ENCODE assay signal across 9 cellular contexts in the genomic region with DNA sequence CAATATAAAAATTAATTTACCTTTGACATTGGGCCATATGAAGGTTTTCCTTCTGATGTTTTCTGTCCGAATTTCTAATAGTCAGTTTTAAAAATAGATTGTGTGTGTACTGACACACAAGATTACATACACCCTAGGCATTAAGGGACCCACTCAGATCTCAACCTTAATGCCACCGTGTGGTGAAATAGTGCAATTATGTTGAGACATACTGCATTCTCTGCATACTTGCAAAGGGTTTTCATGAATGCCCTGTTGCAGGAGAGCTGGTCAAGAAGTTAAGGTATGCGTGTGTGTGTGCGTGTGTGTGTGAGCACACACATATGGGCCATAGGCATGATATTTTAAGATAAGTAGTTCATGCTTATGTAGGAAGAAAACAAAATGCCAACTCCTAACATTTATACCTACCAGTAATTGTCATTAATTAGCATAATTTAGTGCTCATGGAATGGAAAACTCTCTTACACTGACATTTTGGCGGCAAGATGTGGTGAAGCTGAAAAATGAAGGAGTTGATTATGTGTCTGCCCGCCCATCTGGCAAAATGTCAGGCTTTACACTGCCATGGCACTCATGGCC. TPM values are rescaled to one million over a fixed set of nuclear protein-coding genes. Genes with fewer than 3 reads are reported as not detected.
DNase-seq lines count a peak whose midpoint lies in the region; ATAC-seq, FAIRE-seq and TF ChIP-seq lines count a peak whose summit lies in the region.
"Had no signal": no experiment of that assay in that cellular context is flagged by ENCODE, and none has a peak within 500 bp of the region (broad histone marks: within the 10 kb centered on the region; RNA-seq: fewer than 3 reads in every experiment).

No MANE protein-coding gene starts in this region.

- no peak overlapping the region for H3K4me3 Mint-ChIP-seq in nephron progenitor cell
- no peak overlapping the region for H3K4me3 Mint-ChIP-seq in stimulated activated effector memory CD8-positive, alpha-beta T cell treated with anti-CD3 and anti-CD28 coated beads, Interleukin-12 subunit alpha, Interleukin-12 subunit beta, amount 100 ng/mL, for 72 hours

- no peaks in the 10 kb centered on the region for H3F3A ChIP-seq in OCI-LY1 (ENCODE audit: insufficient read depth, low read length)

- CTCF ChIA-PET in HEK293 (lab: Yijun Ruan, JAX) (interaction anchor here (0.5 to 4.3 kb wide), 22 partner anchors 10 to 1933 kb away, joined by 3 to 47 read pairs (median 4); a partner anchor contains a TSS), endothelial cell of umbilical vein (lab: Charles Lee) (interaction anchor here (0.6 to 6.6 kb wide), 25 partner anchors 12 to 1934 kb away, joined by 3 to 173 read pairs (median 4); a partner anchor contains a TSS)

- intact Hi-C loops in endothelial cell of umbilical vein (cut with micrococcal nuclease) = loop anchor here (1.0 to 2.0 kb wide), 2 partner anchors 70 to 179 kb away; no protein-coding TSS in a partner anchor

- no peak overlapping the region for H3K27ac Mint-ChIP-seq in nephron progenitor cell
- H3K27ac Mint-ChIP-seq in stimulated activated effector memory CD8-positive, alpha-beta T cell treated with anti-CD3 and anti-CD28 coated beads, Interleukin-12 subunit alpha, Interleukin-12 subunit beta, amount 100 ng/mL, for 72 hours = no peak overlapping the region

- H3K79me2 ChIP-seq in OCI-LY1 (ENCODE audit: insufficient read depth, low read length) = no peaks in the 10 kb centered on the region
- no peaks in the 10 kb centered on the region for H3K79me2 ChIP-seq in endothelial cell of umbilical vein (ENCODE audit: control insufficient read depth, insufficient read depth, low read length)

- POLR2A ChIA-PET in HEK293 (lab: Yijun Ruan, JAX) = no interaction called here
- POLR2A ChIA-PET in endothelial cell of umbilical vein (lab: Charles Lee) = no interaction called here

- H3K9me3 ChIP-seq in HEK293 (ENCODE audit: control insufficient read depth, insufficient read depth, low read depth, low read length) (no peaks in the 10 kb centered on the region), OCI-LY1 (ENCODE audit: low read length) (no peaks in the 10 kb centered on the region), endothelial cell of umbilical vein (replicated peaks; ENCODE audit: control insufficient read depth, insufficient read depth, low read length) (no peaks in the 10 kb centered on the region)

- no peak for FAIRE-seq in endothelial cell of umbilical vein (lab: Jason Lieb, UNC)

- no peak overlapping the region for H3K27ac ChIP-seq in C4-2B
- no peak overlapping the region for H3K27ac ChIP-seq in HEK293 (ENCODE audit: extremely low read depth, low read depth, low read length)
- H3K27ac ChIP-seq in OCI-LY1 (ENCODE audit: low read depth, low read length, poor library complexity, severe bottlenecking) = no peak overlapping the region
- no peak overlapping the region for H3K27ac ChIP-seq in endothelial cell of umbilical vein (ENCODE audit: insufficient read depth, low read depth, low read length)

- H3K36me3 ChIP-seq in HEK293 (ENCODE audit: control insufficient read depth in 2 of 2, insufficient read depth in 1 of 2, low read length in 2 of 2) (no peaks in the 10 kb centered on the region), OCI-LY1 (ENCODE audit: insufficient read depth, low read length) (no peaks in the 10 kb centered on the region), endothelial cell of umbilical vein (ENCODE audit: control insufficient read depth in 2 of 2, extremely low read depth in 1 of 2, insufficient read depth in 2 of 2, low read length in 2 of 2) (no peaks in the 10 kb centered on the region)

- peak; percentile 75 for TF ChIP-seq CTCF in C4-2B (conservative IDR thresholded peaks at IDR 0.05)
- TF ChIP-seq CTCF in HEK293 (tag by site-specific recombination; IDR thresholded peaks at IDR 0.05) = 0 out of 2 replicates have a peak, but pooled peaks have one; percentile 24
- peak; percentile 47; the same call in 1 of the 2 replicates for TF ChIP-seq CTCF in OCI-LY1 (IDR thresholded peaks at IDR 0.05; ENCODE audit: low read length)
- TF ChIP-seq CTCF in endothelial cell of umbilical vein (IDR thresholded peaks at IDR 0.05; ENCODE audit: extremely low read depth in 1 of 2, insufficient read depth in 1 of 2, low read depth in 1 of 2, low read length in 2 of 2) = peak; percentile 19 to 38
- peak; percentile 58 for TF ChIP-seq CTCF in nephron progenitor cell (IDR thresholded peaks at IDR 0.05)

- H2AFZ ChIP-seq in OCI-LY1 (ENCODE audit: low read length) (no peak overlapping the region), endothelial cell of umbilical vein (ENCODE audit: low read depth, low read length) (no peak overlapping the region)

- no peaks in the 10 kb centered on the region for H3K9me2 ChIP-seq in OCI-LY1 (ENCODE audit: low read depth, low read length)

- H3K36me3 Mint-ChIP-seq in nephron progenitor cell (ENCODE audit: low read depth) = no peaks in the 10 kb centered on the region
- H3K36me3 Mint-ChIP-seq in stimulated activated effector memory CD8-positive, alpha-beta T cell treated with anti-CD3 and anti-CD28 coated beads, Interleukin-12 subunit alpha, Interleukin-12 subunit beta, amount 100 ng/mL, for 72 hours = no peaks in the 10 kb centered on the region

- no peaks in the 10 kb centered on the region for H3K9me3 Mint-ChIP-seq in nephron progenitor cell
- H3K9me3 Mint-ChIP-seq in stimulated activated effector memory CD8-positive, alpha-beta T cell treated with anti-CD3 and anti-CD28 coated beads, Interleukin-12 subunit alpha, Interleukin-12 subunit beta, amount 100 ng/mL, for 72 hours = peaks cover 5% of the 10 kb centered on the region

- ATAC-seq in HG02973 (IDR thresholded peaks at IDR 0.05; ENCODE audit: unreplicated experiment) = no peak
- ATAC-seq in stimulated activated effector memory CD8-positive, alpha-beta T cell treated with anti-CD3 and anti-CD28 coated beads, Interleukin-12 subunit alpha, Interleukin-12 subunit beta, amount 100 ng/mL, for 72 hours = no peak

- H3K4me1 Mint-ChIP-seq in nephron progenitor cell = no peaks in the 10 kb centered on the region
- no peaks in the 10 kb centered on the region for H3K4me1 Mint-ChIP-seq in stimulated activated effector memory CD8-positive, alpha-beta T cell treated with anti-CD3 and anti-CD28 coated beads, Interleukin-12 subunit alpha, Interleukin-12 subunit beta, amount 100 ng/mL, for 72 hours

- no peak overlapping the region for H3K4me3 ChIP-seq in HEK293 (ENCODE audit: low read depth, low read length)
- no peak overlapping the region for H3K4me3 ChIP-seq in OCI-LY1 (ENCODE audit: low read depth, low read length, poor library complexity, severe bottlenecking)
- H3K4me3 ChIP-seq in endothelial cell of umbilical vein (replicated peaks in 1 of 3; ENCODE audit: insufficient read depth in 1 of 3, low read depth in 1 of 3, low read length in 3 of 3) = no peak overlapping the region

- H3K27me3 Mint-ChIP-seq in nephron progenitor cell (ENCODE audit: low read depth, poor library complexity) = no peaks in the 10 kb centered on the region

- DNase-seq in endothelial cell of umbilical vein (ENCODE audit: low read depth, low spot score) = peak; percentile 48
- peak; percentile 35 for DNase-seq in nephron progenitor cell
- DNase-seq in stimulated activated effector memory CD8-positive, alpha-beta T cell treated with anti-CD3 and anti-CD28 coated beads, Interleukin-12 subunit alpha, Interleukin-12 subunit beta, amount 100 ng/mL, for 72 hours (ENCODE audit: low spot score in 2 of 2) = no peak
- no peak for DNase-seq in GOT3 (lab: John Stamatoyannopoulos, UW)

- no peak overlapping the region for H3K9ac ChIP-seq in OCI-LY1 (ENCODE audit: low read length)
- no peak overlapping the region for H3K9ac ChIP-seq in endothelial cell of umbilical vein (replicated peaks; ENCODE audit: extremely low read depth, insufficient read depth, low read length)

- no peak for TF ChIP-seq POLR2A in endothelial cell of umbilical vein (IDR thresholded peaks at IDR 0.05; ENCODE audit: low read depth, low read length)

- H3K4me1 ChIP-seq in HEK293 (ENCODE audit: control insufficient read depth, insufficient read depth, low read length) (no peaks in the 10 kb centered on the region), OCI-LY1 (ENCODE audit: insufficient read depth, low read length, severe bottlenecking) (no peaks in the 10 kb centered on the region), endothelial cell of umbilical vein (ENCODE audit: control insufficient read depth, extremely low read depth, insufficient read depth, low read length) (no peaks in the 10 kb centered on the region)

- no TSS peak for BruUV-seq in endothelial cell of umbilical vein (replicated peaks; lab: Mats Ljungman, UMichigan)

- H3K4me2 ChIP-seq in OCI-LY1 (ENCODE audit: low read length) (no peak overlapping the region), endothelial cell of umbilical vein (ENCODE audit: insufficient read depth, low read length) (no peak overlapping the region)

- dilution Hi-C loops in endothelial cell of umbilical vein (cut with MboI; ENCODE audit: extremely low pct_ligation_motif_present, low sequenced_read_pairs) = no loop called here

- H4K20me1 ChIP-seq in OCI-LY1 (ENCODE audit: insufficient read depth, low read length) (no peaks in the 10 kb centered on the region), endothelial cell of umbilical vein (replicated peaks; ENCODE audit: control insufficient read depth, extremely low read depth, insufficient read depth, low read length) (no peaks in the 10 kb centered on the region)

- H3K9me1 ChIP-seq in endothelial cell of umbilical vein (replicated peaks; ENCODE audit: control insufficient read depth, extremely low read depth, insufficient read depth, low read length) = no peaks in the 10 kb centered on the region

- H3K27me3 ChIP-seq in OCI-LY1 (ENCODE audit: insufficient read depth, low read length) = no peaks in the 10 kb centered on the region
- H3K27me3 ChIP-seq in endothelial cell of umbilical vein (ENCODE audit: control insufficient read depth in 2 of 2, insufficient read depth in 2 of 2, low read length in 2 of 2) = no peaks in the 10 kb centered on the region

TF ChIP-seq in HEK293, 187 proteins besides CTCF, POLR2A, EP300 and RAD21 (continues in another document):
- TF ChIP-seq ZBTB48 (tag by site-specific recombination; IDR thresholded peaks at IDR 0.05) = 0 out of 2 replicates have a peak, but pooled peaks have one; percentile 35

TF ChIP-seq in endothelial cell of umbilical vein, 7 proteins besides CTCF, POLR2A, EP300 and RAD21 (continues in another document):
- TF ChIP-seq POLR2AphosphoS5 (IDR thresholded peaks at IDR 0.05; ENCODE audit: insufficient read depth, low read depth, low read length) (no peak), MYC (IDR thresholded peaks at IDR 0.05; ENCODE audit: low read depth, low read length) (no peak)
- TF ChIP-seq, protein P1, sequence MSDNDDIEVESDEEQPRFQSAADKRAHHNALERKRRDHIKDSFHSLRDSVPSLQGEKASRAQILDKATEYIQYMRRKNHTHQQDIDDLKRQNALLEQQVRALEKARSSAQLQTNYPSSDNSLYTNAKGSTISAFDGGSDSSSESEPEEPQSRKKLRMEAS (IDR thresholded peaks at IDR 0.05; ENCODE audit: insufficient read depth, insufficient read length) = no peak

RNA-seq across cellular contexts. Expression of a gene that starts 58.8 kb away (rescaled TPM):
- not detected in 2 replicates for total RNA-seq in endothelial cell of umbilical vein
- polyA plus RNA-seq in endothelial cell of umbilical vein = not detected in 2 replicates
- not detected in 2 replicates for polyA plus RNA-seq in endothelial cell of umbilical vein (2011; cell fraction: cytosol; rRNA removed)
- polyA plus RNA-seq in endothelial cell of umbilical vein (2011; cell fraction: nucleus; rRNA removed) = not detected in 2 replicates
- not detected in 2 replicates for polyA plus RNA-seq in endothelial cell of umbilical vein (2012)
- polyA minus RNA-seq in endothelial cell of umbilical vein = not detected in 2 replicates
- polyA minus RNA-seq in endothelial cell of umbilical vein (2011; cell fraction: cytosol; rRNA and poly(A)+ RNA removed) = not detected
- not detected in 2 replicates for polyA minus RNA-seq in endothelial cell of umbilical vein (2011; cell fraction: nucleus; rRNA and poly(A)+ RNA removed)
- total RNA-seq: pulmonary artery endothelial cell had no signal

Comparison
In these comparisons a context has a peak if more than half of its experiments do, and no peak if none do; other contexts are left out.
1. CTCF ChIP-seq: peak in every context shown above with its lines; median percentile 75 in C4-2B; 58 in nephron progenitor cell; 47 in OCI-LY1; 28 in endothelial cell of umbilical vein; 24 in HEK293.
2. DNase-seq: peak in endothelial cell of umbilical vein (single experiment) and nephron progenitor cell (single experiment); none in stimulated activated effector memory CD8-positive, alpha-beta T cell treated with anti-CD3 and anti-CD28 coated beads, Interleukin-12 subunit alpha, Interleukin-12 subunit beta, amount 100 ng/mL, for 72 hours (0 of 2) and GOT3 (single experiment).